Comparison of ENCODE assay signal across 8 cellular contexts in genomic region chr22:35540600-35541253, GRCh38. TPM values are rescaled to one million over a fixed set of nuclear protein-coding genes. Genes with fewer than 3 reads are reported as not detected.
A peak's percentile ranks its signal among the peaks of the same experiment; 100 is the strongest.
DNase-seq lines count a peak whose midpoint lies in the region; ATAC-seq and TF ChIP-seq lines count a peak whose summit lies in the region.

Gene RASD2 (plus strand): TSS chr22:35540831. CDS start chr22:35546810, 5,979 bp downstream.

- H2BK5ac ChIP-seq in mesenchymal stem cell (ENCODE audit: low read depth, low read length, poor library complexity, severe bottlenecking) = no peak within 1 kb of the TSS

- under 1% methylated on average over 48 of the region's 49 CpGs for WGBS in mesenchymal stem cell

- CTCF ChIA-PET in CD4-positive, alpha-beta memory T cell (lab: Charles Lee; ENCODE audit: partially characterized antibody) = no interaction called here

- peaks cover 12% of the 10 kb centered on the region for H3K4me1 ChIP-seq in CD4-positive, alpha-beta memory T cell (ENCODE audit: insufficient read depth, low read length)
- peaks cover 24% of the 10 kb centered on the region for H3K4me1 ChIP-seq in mesenchymal stem cell (ENCODE audit: control insufficient read depth, insufficient read depth, low read depth, low read length)

- H3K4me3 Mint-ChIP-seq in CD4-positive, alpha-beta memory T cell = peak within 1 kb of the TSS; percentile 70 to 84 (median 78)
- H3K4me3 Mint-ChIP-seq in T-helper 2 cell treated with Interferon-gamma antibody and Interleukin-4, amounts not matched to agents 5 μg/mL and 100 μg/mL, for 36 hours = peak within 1 kb of the TSS; percentile 62
- peak within 1 kb of the TSS; percentile 67 for H3K4me3 Mint-ChIP-seq in chondrocyte (ENCODE audit: unreplicated experiment)

- H3K36me3 Mint-ChIP-seq in CD4-positive, alpha-beta memory T cell = no peaks in the 10 kb centered on the region
- H3K36me3 Mint-ChIP-seq in T-helper 2 cell treated with Interferon-gamma antibody and Interleukin-4, amounts not matched to agents 5 μg/mL and 100 μg/mL, for 36 hours (ENCODE audit: low read depth) = no peaks in the 10 kb centered on the region
- H3K36me3 Mint-ChIP-seq in chondrocyte (ENCODE audit: low read depth) = no peaks in the 10 kb centered on the region

- peak within 1 kb of the TSS; percentile 44 to 67 for H3K18ac ChIP-seq in mesenchymal stem cell (ENCODE audit: low read depth in 1 of 2, low read length in 2 of 2)

- H3K9me3 ChIP-seq in CD4-positive, alpha-beta memory T cell (ENCODE audit: control insufficient read depth in 1 of 2, low read length in 2 of 2) = no peaks in the 10 kb centered on the region
- no peaks in the 10 kb centered on the region for H3K9me3 ChIP-seq in mesenchymal stem cell (ENCODE audit: control insufficient read depth, low read length)

- peak in 4 of 5 donors; percentile 30 to 67 (median 36) for DNase-seq in CD4-positive, alpha-beta memory T cell
- DNase-seq in T-helper 2 cell treated with Interferon-gamma antibody and Interleukin-4, amounts not matched to agents 5 μg/mL and 100 μg/mL, for 36 hours (ENCODE audit: low spot score) = peak; percentile 26
- DNase-seq in chondrocyte (ENCODE audit: low spot score) (no peak), mesenchymal stem cell (peak; percentile 51), foreskin melanocyte (no peak), SHP77 (lab: John Stamatoyannopoulos, UW) (no peak)
- peak; percentile 16 for DNase-seq in stimulated activated CD8-positive, alpha-beta memory T cell treated with anti-CD3 and anti-CD28 coated beads, Interleukin-4, amount 100 ng/mL, for 24 hours (ENCODE audit: low read depth)

- peak within 1 kb of the TSS; percentile 29 to 52 for H3K4me3 ChIP-seq in CD4-positive, alpha-beta memory T cell (ENCODE audit: low read length in 2 of 2)
- H3K4me3 ChIP-seq in mesenchymal stem cell (ENCODE audit: insufficient read depth in 1 of 2, low read depth in 1 of 2, low read length in 2 of 2) = peak within 1 kb of the TSS; percentile 58 to 76

- H4K91ac ChIP-seq in mesenchymal stem cell (ENCODE audit: low read length) = peak within 1 kb of the TSS; percentile 82

- H3K27me3 ChIP-seq in CD4-positive, alpha-beta memory T cell (ENCODE audit: insufficient read depth, low read length) = peaks cover 12% of the 10 kb centered on the region
- peaks cover 44 to 72% of the 10 kb centered on the region in 2 experiments for H3K27me3 ChIP-seq in mesenchymal stem cell (ENCODE audit: control insufficient read depth in 1 of 2, insufficient read depth in 1 of 2, low read length in 2 of 2)

- no peaks in the 10 kb centered on the region for H3K36me3 ChIP-seq in CD4-positive, alpha-beta memory T cell (ENCODE audit: insufficient read depth, low read length)
- H3K36me3 ChIP-seq in mesenchymal stem cell (ENCODE audit: control insufficient read depth in 1 of 2, insufficient read depth in 2 of 2, low read depth in 1 of 2, low read length in 2 of 2) = no peaks in the 10 kb centered on the region

- H2BK15ac ChIP-seq in mesenchymal stem cell (ENCODE audit: low read depth, poor library complexity, severe bottlenecking) = peak within 1 kb of the TSS; percentile 70

- H2BK12ac ChIP-seq in mesenchymal stem cell (ENCODE audit: low read length in 2 of 2) = peak within 1 kb of the TSS in 1 of 2 experiments; percentile 74

- peak; percentile 8 for ATAC-seq in HG02798 (IDR thresholded peaks at IDR 0.05; ENCODE audit: poor library complexity, unreplicated experiment)

- H4K8ac ChIP-seq in mesenchymal stem cell (ENCODE audit: low read length) = peak within 1 kb of the TSS; percentile 61

- H3K4me1 Mint-ChIP-seq in CD4-positive, alpha-beta memory T cell = peaks cover 5 to 17% (median 10%) of the 10 kb centered on the region in 4 donors
- no peaks in the 10 kb centered on the region for H3K4me1 Mint-ChIP-seq in T-helper 2 cell treated with Interferon-gamma antibody and Interleukin-4, amounts not matched to agents 5 μg/mL and 100 μg/mL, for 36 hours (ENCODE audit: low read depth)
- H3K4me1 Mint-ChIP-seq in chondrocyte (ENCODE audit: low read depth) = peaks cover 8% of the 10 kb centered on the region

- H3K27ac ChIP-seq in CD4-positive, alpha-beta memory T cell (ENCODE audit: low read depth, low read length) = no peak within 1 kb of the TSS
- H3K27ac ChIP-seq in mesenchymal stem cell (ENCODE audit: low read length, poor library complexity, severe bottlenecking) = no peak within 1 kb of the TSS

- no peak within 1 kb of the TSS for H3K23ac ChIP-seq in mesenchymal stem cell (ENCODE audit: low read length in 2 of 2)

- H3K27ac Mint-ChIP-seq in CD4-positive, alpha-beta memory T cell = peak within 1 kb of the TSS in 3 of 7 donors; percentile 16 to 64 (median 46)
- H3K27ac Mint-ChIP-seq in T-helper 2 cell treated with Interferon-gamma antibody and Interleukin-4, amounts not matched to agents 5 μg/mL and 100 μg/mL, for 36 hours = no peak within 1 kb of the TSS
- H3K27ac Mint-ChIP-seq in chondrocyte (ENCODE audit: unreplicated experiment) = no peak within 1 kb of the TSS

- peak within 1 kb of the TSS; percentile 93 for H3K4me2 ChIP-seq in mesenchymal stem cell (ENCODE audit: low read length, poor library complexity, severe bottlenecking)

- no peaks in the 10 kb centered on the region for H3K79me1 ChIP-seq in mesenchymal stem cell (replicated peaks; ENCODE audit: low read length, poor library complexity, severe bottlenecking)

- TF ChIP-seq CTCF in chondrocyte (IDR thresholded peaks at IDR 0.05) = no peak

- peak within 1 kb of the TSS in 1 of 2 experiments; percentile 14 for H3K14ac ChIP-seq in mesenchymal stem cell (ENCODE audit: low read length in 2 of 2)

- no peaks in the 10 kb centered on the region for H3K9me3 Mint-ChIP-seq in CD4-positive, alpha-beta memory T cell
- no peaks in the 10 kb centered on the region for H3K9me3 Mint-ChIP-seq in T-helper 2 cell treated with Interferon-gamma antibody and Interleukin-4, amounts not matched to agents 5 μg/mL and 100 μg/mL, for 36 hours
- H3K9me3 Mint-ChIP-seq in chondrocyte (ENCODE audit: low read depth) = no peaks in the 10 kb centered on the region

- POLR2A ChIA-PET in CD4-positive, alpha-beta memory T cell (lab: Charles Lee; ENCODE audit: partially characterized antibody) = interaction anchor here (2.2 kb wide), 1 partner anchor 11 kb away, joined by 11 read pairs; no protein-coding TSS in a partner anchor

- H3K27me3 Mint-ChIP-seq in CD4-positive, alpha-beta memory T cell = peaks cover 10 to 23% of the 10 kb centered on the region in 2 donors
- H3K27me3 Mint-ChIP-seq in T-helper 2 cell treated with Interferon-gamma antibody and Interleukin-4, amounts not matched to agents 5 μg/mL and 100 μg/mL, for 36 hours (ENCODE audit: low read depth) = peaks cover 48% of the 10 kb centered on the region
- peaks cover 32% of the 10 kb centered on the region for H3K27me3 Mint-ChIP-seq in chondrocyte (ENCODE audit: low read depth)

- H2BK120ac ChIP-seq in mesenchymal stem cell (ENCODE audit: low read depth, low read length) = peak within 1 kb of the TSS; percentile 71

- no peak within 1 kb of the TSS for H3K4ac ChIP-seq in mesenchymal stem cell (ENCODE audit: low read depth in 1 of 2, low read length in 2 of 2)

- intact Hi-C loops in CD4-positive, alpha-beta memory T cell (cut with micrococcal nuclease) = loop anchor here (1.0 kb wide), 1 partner anchor 12 kb away; no protein-coding TSS in a partner anchor

- no peak within 1 kb of the TSS for H2AK5ac ChIP-seq in mesenchymal stem cell (ENCODE audit: low read length, severe bottlenecking)

- peak within 1 kb of the TSS; percentile 48 for H3K9ac ChIP-seq in mesenchymal stem cell (ENCODE audit: low read length)

- H2AFZ ChIP-seq in mesenchymal stem cell (ENCODE audit: low read depth, low read length) = peak within 1 kb of the TSS; percentile 60

RNA-seq across cellular contexts. Expression of gene RASD2, which starts in this region (rescaled TPM):
- total RNA-seq in CD4-positive, alpha-beta memory T cell = not detected
- polyA plus RNA-seq in CD4-positive, alpha-beta memory T cell = under 1 TPM in 1 of 2 donors, not detected in 1; 0.13 TPM
- total RNA-seq in chondrocyte = 0.27 to 0.28 TPM in 2 of 3 replicates, not detected in the other
- polyA plus RNA-seq in mesenchymal stem cell (2013, experiment 1 of 2) = 0.58 TPM
- polyA plus RNA-seq in mesenchymal stem cell (2013, experiment 2 of 2) = 0.51 TPM

Comparison
In these comparisons a context has a peak if more than half of its experiments do, and no peak if none do; other contexts are left out.
1. Peak in DNase-seq and H3K4me3 ChIP-seq in CD4-positive, alpha-beta memory T cell; RNA of the gene not detected or under 1 TPM.
2. DNase-seq: peak in T-helper 2 cell treated with Interferon-gamma antibody and Interleukin-4, amounts not matched to agents 5 μg/mL and 100 μg/mL, for 36 hours (single experiment), mesenchymal stem cell (single experiment) and stimulated activated CD8-positive, alpha-beta memory T cell treated with anti-CD3 and anti-CD28 coated beads, Interleukin-4, amount 100 ng/mL, for 24 hours (single experiment); none in chondrocyte (single experiment), foreskin melanocyte (single experiment) and SHP77 (0 of 2).
3. Peak in every context shown above with its lines, with median percentiles within 50 percentile points of each other: H3K4me3 Mint-ChIP-seq.